Comparison of ENCODE assay signal across 8 cellular contexts in the genomic region with DNA sequence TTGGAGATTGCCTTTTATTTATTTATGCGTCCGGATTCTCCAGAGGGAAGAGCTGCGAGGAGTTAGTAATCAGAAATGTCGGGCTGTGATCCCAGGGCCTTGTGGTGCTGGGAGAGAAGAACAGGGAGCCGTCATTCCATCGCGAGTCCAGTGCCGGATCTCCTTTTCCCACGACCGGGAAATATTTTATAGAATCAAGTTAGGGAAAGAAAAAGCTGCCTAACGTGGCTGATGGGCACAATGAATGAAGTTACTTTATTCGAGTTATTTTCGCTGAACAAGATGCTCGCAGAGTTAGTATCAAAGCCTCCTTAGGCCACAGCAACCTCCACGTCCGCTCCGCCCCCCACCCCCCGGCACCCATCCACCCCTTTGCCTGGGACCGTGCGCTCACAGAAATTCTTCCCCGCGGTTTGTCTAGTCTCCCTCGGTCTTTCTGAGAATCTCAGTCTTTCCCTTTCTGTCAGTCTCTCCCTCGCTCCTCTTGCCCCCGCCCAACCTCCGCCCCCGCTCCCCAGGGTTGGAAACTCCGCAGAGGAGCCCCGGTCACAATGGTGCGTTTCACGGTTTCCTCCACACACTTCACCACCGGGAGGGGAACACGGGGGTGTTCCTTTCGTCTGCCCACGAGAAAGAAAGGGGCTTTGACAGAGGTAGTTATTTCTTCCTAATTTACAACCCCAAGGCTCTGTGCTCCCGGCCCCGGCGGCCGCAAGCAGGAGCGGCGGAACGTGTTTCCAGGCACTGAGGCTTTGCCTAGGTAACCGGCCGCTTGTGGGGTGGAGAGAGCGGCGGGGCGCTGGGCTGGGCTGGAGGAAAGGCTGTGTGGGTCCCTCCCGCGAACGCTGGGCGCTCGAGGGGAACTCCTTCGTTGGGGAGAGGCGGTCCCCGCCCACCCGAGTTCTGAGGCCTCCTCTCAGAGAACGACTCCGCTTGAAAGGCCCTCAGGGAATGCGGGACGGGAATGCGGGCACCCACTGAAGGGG. TPM values are rescaled to one million over a fixed set of nuclear protein-coding genes. Genes with fewer than 3 reads are reported as not detected.
DNase-seq lines count a peak whose midpoint lies in the region; ATAC-seq and TF ChIP-seq lines count a peak whose summit lies in the region.

No MANE protein-coding gene starts in this region.

- no peak for ATAC-seq in naive thymus-derived CD8-positive, alpha-beta T cell
- no peak for ATAC-seq in stimulated activated effector memory CD8-positive, alpha-beta T cell treated with anti-CD3 and anti-CD28 coated beads, Interleukin-12 subunit alpha, Interleukin-12 subunit beta, amount 100 ng/mL, for 72 hours
- ATAC-seq in HG02678 (IDR thresholded peaks at IDR 0.05; ENCODE audit: unreplicated experiment) (no peak), HG03025 (IDR thresholded peaks at IDR 0.05; ENCODE audit: low FRiP score, unreplicated experiment) (no peak)

- peak overlapping the region; percentile 91 to 99 (median 98) for H3K4me3 Mint-ChIP-seq in naive thymus-derived CD8-positive, alpha-beta T cell
- H3K4me3 Mint-ChIP-seq in stimulated activated effector memory CD8-positive, alpha-beta T cell treated with anti-CD3 and anti-CD28 coated beads, Interleukin-12 subunit alpha, Interleukin-12 subunit beta, amount 100 ng/mL, for 72 hours: peak overlapping the region; percentile 98

- POLR2A ChIA-PET in naive thymus-derived CD8-positive, alpha-beta T cell (lab: Charles Lee): interaction anchor here (5.2 kb wide), 1 partner anchor 83 kb away, joined by 28 read pairs; the partner anchor contains the start of gene STX17

- H3K36me3 Mint-ChIP-seq in naive thymus-derived CD8-positive, alpha-beta T cell: peaks cover 0 to 5% (median 0%) of the 10 kb centered on the region in 3 donors
- H3K36me3 Mint-ChIP-seq in stimulated activated effector memory CD8-positive, alpha-beta T cell treated with anti-CD3 and anti-CD28 coated beads, Interleukin-12 subunit alpha, Interleukin-12 subunit beta, amount 100 ng/mL, for 72 hours: peaks cover 93% of the 10 kb centered on the region

- H3K27me3 Mint-ChIP-seq in naive thymus-derived CD8-positive, alpha-beta T cell: peaks cover 18 to 66% (median 53%) of the 10 kb centered on the region in 5 donors

- DNase-seq in DMS 273 treated with DMSO at 0.1 percent for 48 hours (lab: John Stamatoyannopoulos, UW) (peak; percentile 4), NAMALWA (ENCODE audit: low spot score) (peak; percentile 33), epithelial cell of proximal tubule (ENCODE audit: low read depth) (no peak)
- peak; percentile 83 for DNase-seq in activated CD8-positive, alpha-beta memory T cell treated with anti-CD3 and anti-CD28 coated beads, Interleukin-2, amount 50 U/mL, for 4 hours
- DNase-seq in naive thymus-derived CD8-positive, alpha-beta T cell: peak; percentile 26 to 67 (median 52)
- peak; percentile 62 to 88 for DNase-seq in stimulated activated effector memory CD8-positive, alpha-beta T cell treated with anti-CD3 and anti-CD28 coated beads, Interleukin-12 subunit alpha, Interleukin-12 subunit beta, amount 100 ng/mL, for 72 hours (ENCODE audit: low spot score in 2 of 2)

- H3K27ac Mint-ChIP-seq in naive thymus-derived CD8-positive, alpha-beta T cell: peak overlapping the region in 8 of 10 donors; percentile 94 to 100 (median 99)
- H3K27ac Mint-ChIP-seq in stimulated activated effector memory CD8-positive, alpha-beta T cell treated with anti-CD3 and anti-CD28 coated beads, Interleukin-12 subunit alpha, Interleukin-12 subunit beta, amount 100 ng/mL, for 72 hours: peak overlapping the region; percentile 74

- H3K4me1 Mint-ChIP-seq in naive thymus-derived CD8-positive, alpha-beta T cell: peaks cover 31 to 68% (median 57%) of the 10 kb centered on the region in 4 donors
- peaks cover 64% of the 10 kb centered on the region for H3K4me1 Mint-ChIP-seq in stimulated activated effector memory CD8-positive, alpha-beta T cell treated with anti-CD3 and anti-CD28 coated beads, Interleukin-12 subunit alpha, Interleukin-12 subunit beta, amount 100 ng/mL, for 72 hours

- peak overlapping the region; percentile 89 for H3K4me3 ChIP-seq in epithelial cell of proximal tubule (ENCODE audit: low read depth, low read length)

- TF ChIP-seq CTCF in epithelial cell of proximal tubule (conservative IDR thresholded peaks at IDR 0.05; ENCODE audit: low read depth, low read length): no peak

- H3K9me3 Mint-ChIP-seq in naive thymus-derived CD8-positive, alpha-beta T cell: peaks cover 0 to 2% (median 0%) of the 10 kb centered on the region in 9 donors
- H3K9me3 Mint-ChIP-seq in stimulated activated effector memory CD8-positive, alpha-beta T cell treated with anti-CD3 and anti-CD28 coated beads, Interleukin-12 subunit alpha, Interleukin-12 subunit beta, amount 100 ng/mL, for 72 hours: no peaks in the 10 kb centered on the region

RNA-seq across cellular contexts. Expression of gene NR4A3, which starts 2.0 kb away (rescaled TPM):
- 0.07 TPM in 1 of 2 replicates, not detected in the other for total RNA-seq in epithelial cell of proximal tubule
- under 1 TPM; 0.47 TPM for total RNA-seq in naive thymus-derived CD8-positive, alpha-beta T cell
- polyA plus RNA-seq in naive thymus-derived CD8-positive, alpha-beta T cell: 1 to 10 TPM in 1 of 3 donors, under 1 TPM in 1, not detected in 1; 0.22 to 1.7 TPM
